In genomic region chr13:92658293-92658692, GRCh38 we compare ENCODE assay signal across 38 cellular contexts.
"Had no signal": no experiment of that assay in that cellular context is flagged by ENCODE, and none has a peak within 500 bp of the region (broad histone marks: within the 10 kb centered on the region; RNA-seq: fewer than 3 reads in every experiment).

No MANE protein-coding gene starts in this region.

- H3K4me1 Mint-ChIP-seq: activated CD4-positive, alpha-beta T cell treated with anti-CD3 and anti-CD28 coated beads, Interleukin-2, amount 10 ng/mL, durations not matched to agents 24 days and 14 days; activated naive CD8-positive, alpha-beta T cell treated with anti-CD3 and anti-CD28 coated beads for 36 hours; activated T-helper 17 cell treated with anti-CD3 and anti-CD28 coated beads, Interleukin-2, amount 50 U/mL, for 72 hours; WTC11 had no signal

- H3K9me3 Mint-ChIP-seq: WTC11 had no signal

- H3K36me3 Mint-ChIP-seq: activated CD4-positive, alpha-beta memory T cell treated with anti-CD3 and anti-CD28 coated beads for 36 hours; activated naive CD4-positive, alpha-beta T cell treated with anti-CD3 and anti-CD28 coated beads, Interleukin-2, amount 50 U/mL, for 72 hours; activated naive CD8-positive, alpha-beta T cell treated with anti-CD3 and anti-CD28 coated beads for 36 hours; WTC11 had no signal

- H3K9me3 ChIP-seq: adrenal gland, body of pancreas, breast epithelium had no signal

- H3K27ac Mint-ChIP-seq: activated CD4-positive, alpha-beta memory T cell treated with anti-CD3 and anti-CD28 coated beads for 36 hours; activated CD4-positive, alpha-beta T cell treated with anti-CD3 and anti-CD28 coated beads, Interleukin-2, amount 10 ng/mL, durations not matched to agents 24 days and 14 days; activated CD8-positive, alpha-beta T cell treated with anti-CD3 and anti-CD28 coated beads for 36 hours; activated naive CD4-positive, alpha-beta T cell treated with anti-CD3 and anti-CD28 coated beads for 36 hours; activated naive CD4-positive, alpha-beta T cell treated with anti-CD3 and anti-CD28 coated beads, Interleukin-2, amount 50 U/mL, for 72 hours; activated naive CD8-positive, alpha-beta T cell treated with anti-CD3 and anti-CD28 coated beads for 36 hours; activated T-cell treated with anti-CD3 and anti-CD28 coated beads, Interleukin-2, amount 50 U/mL, for 72 hours; activated T-helper 1 cell treated with anti-CD3 and anti-CD28 coated beads, Interleukin-12 subunit alpha, Interleukin-12 subunit beta, Interleukin-2, Interleukin-4 antibody, amounts not matched to agents 30 ng/mL and 10 ng/mL and 1 ng/mL, durations not matched to agents 14 hours and 24 hours and 36 hours; activated T-helper 17 cell treated with anti-CD3 and anti-CD28 coated beads, Interleukin-2, amount 50 U/mL, for 72 hours; T-helper 1 cell treated with Interleukin-12 subunit alpha and Interleukin-12 subunit beta and Interleukin-4 antibody, amounts not matched to agents 30 μg/mL and 1 μg/mL, for 36 hours; T-helper 2 cell treated with Interferon-gamma antibody and Interleukin-4, amounts not matched to agents 5 μg/mL and 100 μg/mL, for 36 hours; WTC11 had no signal

- FAIRE-seq: astrocyte, colon, TTC549 had no signal

- ATAC-seq: activated CD4-positive, CD25-positive, alpha-beta regulatory T cell treated with anti-CD3 and anti-CD28 coated beads, Interleukin-2, amount 50 U/mL, for 24 hours; activated CD8-positive, alpha-beta T cell treated with anti-CD3 and anti-CD28 coated beads for 36 hours; activated naive CD4-positive, alpha-beta T cell treated with anti-CD3 and anti-CD28 coated beads, Interleukin-2, amount 50 U/mL, for 72 hours; activated T-cell treated with anti-CD3 and anti-CD28 coated beads, Interleukin-2, amount 50 U/mL, for 4 hours; activated T-cell treated with anti-CD3 and anti-CD28 coated beads, Interleukin-2, amount 50 U/mL, for 72 hours; activated T-helper 17 cell treated with anti-CD3 and anti-CD28 coated beads, Interleukin-2, amount 50 U/mL, for 72 hours; body of pancreas; WTC11 had no signal

- H3K27ac ChIP-seq: adrenal gland, body of pancreas, brain microvascular endothelial cell, breast epithelium, WERI-Rb-1 had no signal

- H3K27me3 ChIP-seq: adrenal gland, body of pancreas, brain microvascular endothelial cell, breast epithelium had no signal

- H3K4me3 ChIP-seq: adrenal gland, body of pancreas, breast epithelium had no signal

- H3K27me3 Mint-ChIP-seq: activated CD4-positive, alpha-beta memory T cell treated with anti-CD3 and anti-CD28 coated beads for 36 hours; activated CD4-positive, alpha-beta T cell treated with anti-CD3 and anti-CD28 coated beads, Interleukin-2, amount 10 ng/mL, durations not matched to agents 24 days and 14 days; activated CD8-positive, alpha-beta T cell treated with anti-CD3 and anti-CD28 coated beads for 36 hours; activated naive CD8-positive, alpha-beta T cell treated with anti-CD3 and anti-CD28 coated beads for 36 hours; activated T-helper 17 cell treated with anti-CD3 and anti-CD28 coated beads, Interleukin-2, amount 50 U/mL, for 72 hours had no signal

- H3K4me3 Mint-ChIP-seq: activated CD4-positive, alpha-beta memory T cell treated with anti-CD3 and anti-CD28 coated beads for 36 hours; activated CD4-positive, alpha-beta T cell treated with anti-CD3 and anti-CD28 coated beads, Interleukin-2, amount 10 ng/mL, durations not matched to agents 24 days and 14 days; activated CD8-positive, alpha-beta T cell treated with anti-CD3 and anti-CD28 coated beads for 36 hours; activated naive CD4-positive, alpha-beta T cell treated with anti-CD3 and anti-CD28 coated beads for 36 hours; activated naive CD8-positive, alpha-beta T cell treated with anti-CD3 and anti-CD28 coated beads for 36 hours; activated T-cell treated with anti-CD3 and anti-CD28 coated beads, Interleukin-2, amount 50 U/mL, for 4 hours; activated T-cell treated with anti-CD3 and anti-CD28 coated beads, Interleukin-2, amount 50 U/mL, for 72 hours; activated T-helper 1 cell treated with anti-CD3 and anti-CD28 coated beads, Interleukin-12 subunit alpha, Interleukin-12 subunit beta, Interleukin-2, Interleukin-4 antibody, amounts not matched to agents 30 ng/mL and 10 ng/mL and 1 ng/mL, durations not matched to agents 14 hours and 24 hours and 36 hours; activated T-helper 17 cell treated with anti-CD3 and anti-CD28 coated beads, Interleukin-2, amount 50 U/mL, for 72 hours; T-helper 1 cell treated with Interleukin-12 subunit alpha and Interleukin-12 subunit beta and Interleukin-4 antibody, amounts not matched to agents 30 μg/mL and 1 μg/mL, for 36 hours; T-helper 2 cell treated with Interferon-gamma antibody and Interleukin-4, amounts not matched to agents 5 μg/mL and 100 μg/mL, for 36 hours; WTC11 had no signal

- H3K36me3 ChIP-seq: adrenal gland, brain microvascular endothelial cell, breast epithelium, WERI-Rb-1 had no signal

- H3K4me1 ChIP-seq: adrenal gland, body of pancreas, breast epithelium had no signal

- DNase-seq: activated CD4-positive, alpha-beta memory T cell treated with anti-CD3 and anti-CD28 coated beads for 36 hours; activated CD4-positive, alpha-beta T cell treated with anti-CD3 and anti-CD28 coated beads for 4 hours; activated CD4-positive, alpha-beta T cell treated with anti-CD3 and anti-CD28 coated beads, Interleukin-2, amount 10 ng/mL, durations not matched to agents 24 days and 14 days; activated CD4-positive, alpha-beta T cell treated with anti-CD3 and anti-CD28 coated beads, Interleukin-2, amount 50 U/mL, for 1 hour; activated CD4-positive, alpha-beta T cell treated with anti-CD3 and anti-CD28 coated beads, Interleukin-2, amount 50 U/mL, for 4 hours; activated CD4-positive, CD25-positive, alpha-beta regulatory T cell; activated CD8-positive, alpha-beta memory T cell treated with anti-CD3 and anti-CD28 coated beads, Interleukin-2, amount 50 U/mL, for 4 hours; activated CD8-positive, alpha-beta T cell treated with anti-CD3 and anti-CD28 coated beads for 36 hours; activated effector memory CD4-positive, alpha-beta T cell treated with anti-CD3 and anti-CD28 coated beads, Interleukin-2, amount 50 U/mL, for 16 hours; activated gamma-delta T cell treated with Interleukin-2 at 50 U/mL for 16 hours; activated naive CD4-positive, alpha-beta T cell; activated naive CD4-positive, alpha-beta T cell treated with anti-CD3 and anti-CD28 coated beads for 36 hours; activated naive CD4-positive, alpha-beta T cell treated with anti-CD3 and anti-CD28 coated beads, Interleukin-2, amount 50 U/mL, for 16 hours; activated naive CD8-positive, alpha-beta T cell treated with anti-CD3 and anti-CD28 coated beads for 36 hours; activated T-cell treated with anti-CD3 and anti-CD28 coated beads for 4 hours; activated T-cell treated with anti-CD3 and anti-CD28 coated beads, Interleukin-2, amount 50 U/mL, for 1 hour; activated T-cell treated with anti-CD3 and anti-CD28 coated beads, Interleukin-2, amount 50 U/mL, for 4 hours; activated T-cell treated with anti-CD3 and anti-CD28 coated beads, Interleukin-2, amount 50 U/mL, for 72 hours; adrenal gland; amniotic stem cell; aorta; body of pancreas; brain microvascular endothelial cell; central memory CD4-positive, alpha-beta T cell; T-helper 2 cell; T-helper 9 cell; WERI-Rb-1 had no signal
